Comparison of ENCODE assay signal across 9 cellular contexts in the genomic region with DNA sequence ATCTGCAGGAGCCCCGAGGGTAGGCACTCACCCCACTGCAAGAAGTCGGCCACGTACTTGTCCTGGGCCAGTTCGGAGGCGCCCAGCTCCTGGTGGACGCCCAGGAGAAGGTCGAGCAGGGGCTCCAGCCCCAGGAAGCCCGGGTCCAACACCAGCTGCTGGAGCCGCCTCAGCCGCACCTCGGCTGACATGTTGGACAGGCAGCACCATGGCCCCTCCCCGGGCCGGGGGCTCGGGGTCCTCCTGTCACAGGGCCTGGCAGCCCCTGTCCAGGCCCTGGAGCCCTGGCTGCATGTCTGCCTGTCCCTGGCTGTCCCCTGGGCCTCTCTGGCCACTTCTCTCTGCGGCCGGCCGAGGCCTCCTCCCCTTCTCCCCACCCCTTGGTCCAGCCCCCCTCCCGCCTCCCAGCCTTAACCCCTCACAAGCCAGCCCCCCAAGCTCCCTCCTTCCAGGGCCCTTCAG. TPM values are rescaled to one million over a fixed set of nuclear protein-coding genes. Genes with fewer than 3 reads are reported as not detected.
A peak's percentile ranks its signal among the peaks of the same experiment; 100 is the strongest.
DNase-seq lines count a peak whose midpoint lies in the region; TF ChIP-seq lines count a peak whose summit lies in the region.
"Had no signal": no experiment of that assay in that cellular context is flagged by ENCODE, and none has a peak within 500 bp of the region (broad histone marks: within the 10 kb centered on the region; RNA-seq: fewer than 3 reads in every experiment).

A gene with protein sequence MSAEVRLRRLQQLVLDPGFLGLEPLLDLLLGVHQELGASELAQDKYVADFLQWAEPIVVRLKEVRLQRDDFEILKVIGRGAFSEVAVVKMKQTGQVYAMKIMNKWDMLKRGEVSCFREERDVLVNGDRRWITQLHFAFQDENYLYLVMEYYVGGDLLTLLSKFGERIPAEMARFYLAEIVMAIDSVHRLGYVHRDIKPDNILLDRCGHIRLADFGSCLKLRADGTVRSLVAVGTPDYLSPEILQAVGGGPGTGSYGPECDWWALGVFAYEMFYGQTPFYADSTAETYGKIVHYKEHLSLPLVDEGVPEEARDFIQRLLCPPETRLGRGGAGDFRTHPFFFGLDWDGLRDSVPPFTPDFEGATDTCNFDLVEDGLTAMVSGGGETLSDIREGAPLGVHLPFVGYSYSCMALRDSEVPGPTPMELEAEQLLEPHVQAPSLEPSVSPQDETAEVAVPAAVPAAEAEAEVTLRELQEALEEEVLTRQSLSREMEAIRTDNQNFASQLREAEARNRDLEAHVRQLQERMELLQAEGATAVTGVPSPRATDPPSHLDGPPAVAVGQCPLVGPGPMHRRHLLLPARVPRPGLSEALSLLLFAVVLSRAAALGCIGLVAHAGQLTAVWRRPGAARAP (minus strand): TSS at position 329 of the 462 bp plus-strand sequence. CDS start 138 bp downstream, at position 191.

- peaks cover 49% of the 10 kb centered on the region for H3K4me1 ChIP-seq in mesodermal cell (ENCODE audit: control insufficient read depth, insufficient read depth, low read length, poor library complexity, severe bottlenecking)

- 53 to 54% methylated on average over 14 of the region's 18 CpGs for whole genome bisulfite sequencing in mesodermal cell (ENCODE audit: insufficient coverage in 2 of 2), 2 experiments

- CTCF ChIA-PET in activated CD4-positive, alpha-beta T cell treated with anti-CD3 and anti-CD28 coated beads, Interleukin-2, amount 10 ng/mL, durations not matched to agents 7 days and 5 days (lab: Charles Lee): interaction anchor here (1.5 to 3.0 kb wide), 3 partner anchors 12 to 34 kb away, joined by 7 to 9 read pairs (median 9); partner anchors contain the start of gene SIX5

- POLR2A ChIA-PET in activated CD4-positive, alpha-beta T cell treated with anti-CD3 and anti-CD28 coated beads, Interleukin-2, amount 10 ng/mL, durations not matched to agents 7 days and 5 days (lab: Charles Lee): no interaction called here

- peak within 1 kb of the TSS; percentile 87 for H3K27ac ChIP-seq in mesodermal cell (ENCODE audit: low read depth, low read length, severe bottlenecking)
- H3K27ac ChIP-seq: neutrophil had no signal

- no peaks in the 10 kb centered on the region for H3K9me3 Mint-ChIP-seq in activated CD4-positive, alpha-beta T cell treated with anti-CD3 and anti-CD28 coated beads, Interleukin-2, amount 10 ng/mL, durations not matched to agents 7 days and 5 days
- H3K9me3 Mint-ChIP-seq in chondrocyte (ENCODE audit: low read depth) (no peaks in the 10 kb centered on the region), type B pancreatic cell (no peaks in the 10 kb centered on the region), CD14-positive monocyte (peaks cover 3 to 43% (median 23%) of the 10 kb centered on the region in 7 donors)

- peak within 1 kb of the TSS; percentile 19 for H3K4me3 ChIP-seq in mesodermal cell (ENCODE audit: extremely low read depth, insufficient read depth, low read length, poor library complexity, severe bottlenecking)

- no peaks in the 10 kb centered on the region for H3K9me3 ChIP-seq in mesodermal cell (ENCODE audit: control insufficient read depth, low read length)
- H3K9me3 ChIP-seq: neutrophil had no signal

- H3K27me3 Mint-ChIP-seq in activated CD4-positive, alpha-beta T cell treated with anti-CD3 and anti-CD28 coated beads, Interleukin-2, amount 10 ng/mL, durations not matched to agents 7 days and 5 days: peaks cover 17% of the 10 kb centered on the region
- H3K27me3 Mint-ChIP-seq in chondrocyte (ENCODE audit: low read depth) (no peaks in the 10 kb centered on the region), type B pancreatic cell (no peaks in the 10 kb centered on the region), CD14-positive monocyte (ENCODE audit: low read depth in 3 of 3) (peaks cover 93 to 100% (median 97%) of the 10 kb centered on the region in 3 donors)

- H3K36me3 Mint-ChIP-seq in activated CD4-positive, alpha-beta T cell treated with anti-CD3 and anti-CD28 coated beads, Interleukin-2, amount 10 ng/mL, durations not matched to agents 7 days and 5 days (ENCODE audit: low read depth): peaks cover 12% of the 10 kb centered on the region
- peaks cover 22% of the 10 kb centered on the region for H3K36me3 Mint-ChIP-seq in chondrocyte (ENCODE audit: low read depth)
- H3K36me3 Mint-ChIP-seq in type B pancreatic cell: peaks cover 7% of the 10 kb centered on the region
- H3K36me3 Mint-ChIP-seq in CD14-positive monocyte: peaks cover 15 to 18% of the 10 kb centered on the region in 2 donors

- no peak for DNase-seq in activated CD4-positive, alpha-beta T cell treated with anti-CD3 and anti-CD28 coated beads, Interleukin-2, amount 10 ng/mL, durations not matched to agents 7 days and 5 days
- no peak for DNase-seq in activated CD4-positive, alpha-beta T cell treated with anti-CD3 and anti-CD28 coated beads for 4 hours
- DNase-seq in chondrocyte (ENCODE audit: low spot score) (no peak), type B pancreatic cell (ENCODE audit: extremely low spot score, unreplicated experiment) (no peak), CD14-positive monocyte (ENCODE audit: low spot score) (no peak), T1000 (lab: John Stamatoyannopoulos, UW) (no peak), D341Med (ENCODE audit: low spot score) (no peak)

- TF ChIP-seq CTCF in chondrocyte (IDR thresholded peaks at IDR 0.05) (no peak), type B pancreatic cell (conservative IDR thresholded peaks at IDR 0.05) (no peak), CD14-positive monocyte (IDR thresholded peaks at IDR 0.05) (no peak)

- H3K27ac Mint-ChIP-seq in activated CD4-positive, alpha-beta T cell treated with anti-CD3 and anti-CD28 coated beads, Interleukin-2, amount 10 ng/mL, durations not matched to agents 7 days and 5 days: no peak within 1 kb of the TSS
- peak within 1 kb of the TSS; percentile 97 for H3K27ac Mint-ChIP-seq in chondrocyte (ENCODE audit: unreplicated experiment)
- peak within 1 kb of the TSS; percentile 21 for H3K27ac Mint-ChIP-seq in type B pancreatic cell
- peak within 1 kb of the TSS in 1 of 7 donors; percentile 27 for H3K27ac Mint-ChIP-seq in CD14-positive monocyte

- H3K4me3 Mint-ChIP-seq in activated CD4-positive, alpha-beta T cell treated with anti-CD3 and anti-CD28 coated beads, Interleukin-2, amount 10 ng/mL, durations not matched to agents 7 days and 5 days: no peak within 1 kb of the TSS
- H3K4me3 Mint-ChIP-seq in chondrocyte (ENCODE audit: unreplicated experiment): peak within 1 kb of the TSS; percentile 88
- H3K4me3 Mint-ChIP-seq in type B pancreatic cell: no peak within 1 kb of the TSS
- peak within 1 kb of the TSS in 1 of 2 donors; percentile 82 for H3K4me3 Mint-ChIP-seq in CD14-positive monocyte

- H3K36me3 ChIP-seq in mesodermal cell (ENCODE audit: control insufficient read depth, insufficient read depth, low read length): peaks cover 50% of the 10 kb centered on the region

- intact Hi-C loops in CD14-positive monocyte (cut with micrococcal nuclease): no loop called here

- peaks cover 15% of the 10 kb centered on the region for H3K4me1 Mint-ChIP-seq in activated CD4-positive, alpha-beta T cell treated with anti-CD3 and anti-CD28 coated beads, Interleukin-2, amount 10 ng/mL, durations not matched to agents 7 days and 5 days
- peaks cover 47% of the 10 kb centered on the region for H3K4me1 Mint-ChIP-seq in chondrocyte (ENCODE audit: low read depth)
- H3K4me1 Mint-ChIP-seq in type B pancreatic cell (ENCODE audit: unreplicated experiment): peaks cover 20% of the 10 kb centered on the region
- peaks cover 18% of the 10 kb centered on the region for H3K4me1 Mint-ChIP-seq in CD14-positive monocyte

RNA-seq across cellular contexts. Expression of the gene that starts here (rescaled TPM):
- 10 to 100 TPM; 24.1 to 24.4 TPM for total RNA-seq in activated CD4-positive, alpha-beta T cell treated with anti-CD3 and anti-CD28 coated beads, Interleukin-2, amount 10 ng/mL, durations not matched to agents 7 days and 5 days
- total RNA-seq in chondrocyte: 95.0 to 176 TPM (median 162 TPM) in 3 replicates
- 43.9 TPM for polyA plus RNA-seq in mesodermal cell (2013, experiment 1 of 2)
- 38.5 TPM for polyA plus RNA-seq in mesodermal cell (2013, experiment 2 of 2)
- 42.5 and 97.7 TPM in 2 replicates for total RNA-seq in type B pancreatic cell (ENCODE audit: low replicate concordance)
- polyA plus RNA-seq in CD14-positive monocyte: under 1 TPM in 1 of 2 donors, not detected in 1; 0.17 TPM
